In the genomic region with DNA sequence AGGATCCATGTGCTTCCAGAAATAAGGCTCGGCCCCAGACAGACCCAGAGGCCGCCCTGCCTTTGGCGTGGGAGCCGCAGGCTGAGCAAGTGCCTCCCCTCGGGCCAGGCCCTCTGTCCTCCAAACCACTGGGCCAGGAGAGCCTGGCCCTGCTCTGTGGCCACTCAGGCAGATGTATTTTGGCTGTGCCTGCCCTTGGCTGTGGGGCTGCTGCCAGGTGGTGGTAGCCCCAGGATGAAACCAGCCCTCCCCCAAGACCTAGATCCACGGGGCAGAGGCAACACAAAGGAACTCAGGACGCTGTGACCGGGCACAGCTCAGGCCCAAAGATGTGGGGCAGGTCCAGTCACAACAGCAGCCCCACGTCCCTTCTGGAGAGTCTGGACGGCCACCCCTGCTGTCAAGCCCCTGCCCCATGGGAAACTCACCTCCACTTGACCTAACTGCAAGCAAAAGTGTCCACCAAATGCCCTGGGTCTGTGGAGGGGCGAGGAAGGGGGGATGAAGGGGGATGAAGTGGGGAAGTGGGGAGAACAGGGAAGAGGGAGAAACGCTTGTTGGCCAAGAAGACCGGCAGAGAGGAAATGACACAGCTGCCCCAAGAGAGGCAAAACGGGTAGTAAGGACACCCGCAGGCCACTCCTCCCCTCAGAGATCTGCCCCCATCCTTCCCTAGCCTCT, we compare ENCODE assay signal across 8 cellular contexts. TPM values are rescaled to one million over a fixed set of nuclear protein-coding genes. Genes with fewer than 3 reads are reported as not detected.
DNase-seq lines count a peak whose midpoint lies in the region; ATAC-seq and TF ChIP-seq lines count a peak whose summit lies in the region.

No MANE protein-coding gene starts in this region.

- no peaks in the 10 kb centered on the region for H3K4me1 ChIP-seq in muscle layer of duodenum (ENCODE audit: control insufficient read depth in 1 of 2, insufficient read depth in 2 of 2, low read length in 2 of 2)

- peak overlapping the region; percentile 39 for H3K4me3 Mint-ChIP-seq in activated naive CD4-positive, alpha-beta T cell treated with anti-CD3 and anti-CD28 coated beads, Interleukin-2, amount 50 U/mL, for 24 hours
- no peak overlapping the region for H3K4me3 Mint-ChIP-seq in activated naive CD4-positive, alpha-beta T cell treated with anti-CD3 and anti-CD28 coated beads, Interleukin-2, amount 10 ng/mL, durations not matched to agents 7 days and 5 days

- DNase-seq in activated naive CD4-positive, alpha-beta T cell treated with anti-CD3 and anti-CD28 coated beads, Interleukin-2, amount 10 ng/mL, durations not matched to agents 7 days and 5 days: no peak
- peak; percentile 41 for DNase-seq in LHCN-M2 (ENCODE audit: low read depth)
- DNase-seq in cardiac fibroblast (ENCODE audit: low read depth in 2 of 2): peak; percentile 60 to 78
- DNase-seq in HCEC 1CT: no peak
- DNase-seq in retina: no peak

- no peaks in the 10 kb centered on the region for H3K9me3 Mint-ChIP-seq in activated naive CD4-positive, alpha-beta T cell treated with anti-CD3 and anti-CD28 coated beads, Interleukin-2, amount 50 U/mL, for 24 hours
- H3K9me3 Mint-ChIP-seq in activated naive CD4-positive, alpha-beta T cell treated with anti-CD3 and anti-CD28 coated beads, Interleukin-2, amount 10 ng/mL, durations not matched to agents 7 days and 5 days: no peaks in the 10 kb centered on the region

- CTCF ChIA-PET in activated naive CD4-positive, alpha-beta T cell treated with anti-CD3 and anti-CD28 coated beads, Interleukin-2, amount 10 ng/mL, durations not matched to agents 7 days and 5 days (lab: Charles Lee): interaction anchor here (1.0 to 2.2 kb wide), 3 partner anchors 76 to 187 kb away, joined by 3 to 8 read pairs (median 5); no protein-coding TSS in a partner anchor

- H3K27ac ChIP-seq in muscle layer of duodenum (ENCODE audit: low read length): peak overlapping the region; percentile 41

- H3K27me3 ChIP-seq in muscle layer of duodenum (ENCODE audit: low read depth, low read length): no peaks in the 10 kb centered on the region

- H3K36me3 Mint-ChIP-seq in activated naive CD4-positive, alpha-beta T cell treated with anti-CD3 and anti-CD28 coated beads, Interleukin-2, amount 50 U/mL, for 24 hours: peaks cover 8% of the 10 kb centered on the region
- peaks cover 8% of the 10 kb centered on the region for H3K36me3 Mint-ChIP-seq in activated naive CD4-positive, alpha-beta T cell treated with anti-CD3 and anti-CD28 coated beads, Interleukin-2, amount 10 ng/mL, durations not matched to agents 7 days and 5 days

- no peak for ATAC-seq in HG03342 (IDR thresholded peaks at IDR 0.05; ENCODE audit: unreplicated experiment)

- no peaks in the 10 kb centered on the region for H3K27me3 Mint-ChIP-seq in activated naive CD4-positive, alpha-beta T cell treated with anti-CD3 and anti-CD28 coated beads, Interleukin-2, amount 50 U/mL, for 24 hours
- no peaks in the 10 kb centered on the region for H3K27me3 Mint-ChIP-seq in activated naive CD4-positive, alpha-beta T cell treated with anti-CD3 and anti-CD28 coated beads, Interleukin-2, amount 10 ng/mL, durations not matched to agents 7 days and 5 days

- H3K4me3 ChIP-seq in cardiac fibroblast (replicated peaks in 1 of 2; ENCODE audit: low read depth in 2 of 2, low read length in 2 of 2) (peak overlapping the region in 1 of 2 donors; percentile 51), muscle layer of duodenum (ENCODE audit: low read depth in 1 of 2, low read length in 2 of 2) (peak overlapping the region; percentile 39 to 43)

- H3K27ac Mint-ChIP-seq in activated naive CD4-positive, alpha-beta T cell treated with anti-CD3 and anti-CD28 coated beads, Interleukin-2, amount 50 U/mL, for 24 hours: peak overlapping the region; percentile 84
- no peak overlapping the region for H3K27ac Mint-ChIP-seq in activated naive CD4-positive, alpha-beta T cell treated with anti-CD3 and anti-CD28 coated beads, Interleukin-2, amount 10 ng/mL, durations not matched to agents 7 days and 5 days

- H3K4me1 Mint-ChIP-seq in activated naive CD4-positive, alpha-beta T cell treated with anti-CD3 and anti-CD28 coated beads, Interleukin-2, amount 50 U/mL, for 24 hours: peaks cover 40% of the 10 kb centered on the region
- H3K4me1 Mint-ChIP-seq in activated naive CD4-positive, alpha-beta T cell treated with anti-CD3 and anti-CD28 coated beads, Interleukin-2, amount 10 ng/mL, durations not matched to agents 7 days and 5 days: peaks cover 33% of the 10 kb centered on the region

- H3K9me3 ChIP-seq in muscle layer of duodenum (ENCODE audit: control insufficient read depth in 1 of 2, low read length in 2 of 2): no peaks in the 10 kb centered on the region

- TF ChIP-seq CTCF in cardiac fibroblast (IDR thresholded peaks at IDR 0.05; ENCODE audit: low read depth, low read length): no peak

- no peaks in the 10 kb centered on the region for H3K36me3 ChIP-seq in muscle layer of duodenum (ENCODE audit: control insufficient read depth in 1 of 2, insufficient read depth in 2 of 2, low read length in 2 of 2)

RNA-seq across cellular contexts. Expression of gene PISD, which starts 23.9 kb away (rescaled TPM):
- total RNA-seq in LHCN-M2 (2014; rRNA removed): 28.7 and 36.0 TPM in 2 replicates
- polyA plus RNA-seq in LHCN-M2 (2012): 14.3 TPM

Comparison
In these comparisons a context has a peak if more than half of its experiments do, and no peak if none do; other contexts are left out.
1. DNase-seq: peak in LHCN-M2 (single experiment) and cardiac fibroblast (2 of 2); none in activated naive CD4-positive, alpha-beta T cell treated with anti-CD3 and anti-CD28 coated beads, Interleukin-2, amount 10 ng/mL, durations not matched to agents 7 days and 5 days (single experiment), HCEC 1CT (single experiment) and retina (single experiment).